ENCODE assay signal across 1 cellular context in genomic region chr10:93464826-93465388, GRCh38.
TF ChIP-seq lines count a peak whose summit lies in the region.

No MANE protein-coding gene starts in this region.

TF ChIP-seq in K562, 482 proteins besides CTCF, POLR2A, EP300 and RAD21 (continued from another document):
- peak; percentile 13 for TF ChIP-seq ZFP36 (IDR thresholded peaks at IDR 0.05; ENCODE audit: low read depth, low read length, partially characterized antibody)
- 0 out of 2 replicates have a peak, but pooled peaks have one; percentile 26 for TF ChIP-seq BCOR (IDR thresholded peaks at IDR 0.05)
- TF ChIP-seq ZEB2 (IDR thresholded peaks at IDR 0.05): no peak
- TF ChIP-seq SRSF9 (IDR thresholded peaks at IDR 0.05; ENCODE audit: borderline replicate concordance, low read depth, low read length): no peak
